ENCODE assay signal across 28 cellular contexts in genomic region chr7:129786825-129787563, GRCh38.
A peak's percentile ranks its signal among the peaks of the same experiment; 100 is the strongest.
DNase-seq lines count a peak whose midpoint lies in the region; ATAC-seq and TF ChIP-seq lines count a peak whose summit lies in the region.
"Had no signal": no experiment of that assay in that cellular context is flagged by ENCODE, and none has a peak within 500 bp of the region (broad histone marks: within the 10 kb centered on the region; RNA-seq: fewer than 3 reads in every experiment).

No MANE protein-coding gene starts in this region.

- CTCF ChIA-PET in HCT116 (lab: Charles Lee): no interaction called here

- TF ChIP-seq POLR2A in HCT116 (IDR thresholded peaks at IDR 0.05; ENCODE audit: borderline replicate concordance, extremely low read depth, insufficient read depth, insufficient read length): no peak

- H3K9ac ChIP-seq in HCT116 (ENCODE audit: low read length): no peak overlapping the region
- H3K9ac ChIP-seq in neural progenitor cell: no peak overlapping the region
- H3K9ac ChIP-seq: parathyroid adenoma had no signal

- H3K4me2 ChIP-seq in HCT116 (ENCODE audit: low read length): no peak overlapping the region
- H3K4me2 ChIP-seq in neural progenitor cell: peak overlapping the region; percentile 73
- H3K4me2 ChIP-seq: PC-9 had no signal

- H3K36me3 Mint-ChIP-seq in neural progenitor cell: no peaks in the 10 kb centered on the region
- H3K36me3 Mint-ChIP-seq: stimulated activated memory B cell treated with anti-CD40 and anti-IgM and Interleukin-4, amounts not matched to agents 10 μg/mL and 1 μg/mL and 100 μg/mL, for 72 hours had no signal

- H3K9me3 ChIP-seq in HCT116 (ENCODE audit: control insufficient read depth in 1 of 2, insufficient read depth in 1 of 2, low read depth in 1 of 2, low read length in 2 of 2) (no peaks in the 10 kb centered on the region), neural progenitor cell (ENCODE audit: low read depth) (no peaks in the 10 kb centered on the region)
- H3K9me3 ChIP-seq: heart left ventricle, right atrium auricular region had no signal

- DNase-seq in DMS53 (lab: John Stamatoyannopoulos, UW): peak; percentile 19
- no peak for DNase-seq in DMS53 treated with DMSO at 0.1 percent for 48 hours (lab: John Stamatoyannopoulos, UW; ENCODE audit: unreplicated experiment)
- DNase-seq in HCT116 (ENCODE audit: low read depth, low spot score): no peak
- DNase-seq in choroid plexus epithelial cell (ENCODE audit: low read depth): peak; percentile 18
- peak; percentile 44 for DNase-seq in neural progenitor cell (ENCODE audit: low spot score)
- no peak for DNase-seq in AG20443 (ENCODE audit: low spot score)
- DNase-seq: activated CD4-positive, alpha-beta T cell treated with anti-CD3 and anti-CD28 coated beads for 48 hours; activated CD8-positive, alpha-beta memory T cell treated with anti-CD3 and anti-CD28 coated beads for 24 hours; activated gamma-delta T cell treated with Interleukin-2 at 50 U/mL for 16 hours; effector memory CD4-positive, alpha-beta T cell; EL; foreskin fibroblast; heart left ventricle; MV-4-11; NCI-H1436 treated with DMSO at 0.1 percent for 48 hours; PC-9; Right ventricle myocardium superior; stimulated activated CD4-positive, alpha-beta T cell treated with anti-CD3 and anti-CD28 coated beads, Interleukin-12 subunit alpha, Interleukin-12 subunit beta, amount 100 ng/mL, for 4 hours; stimulated activated CD4-positive, alpha-beta T cell treated with anti-CD3 and anti-CD28 coated beads, Interleukin-4, amount 100 ng/mL, for 24 hours had no signal

- H3K4me3 ChIP-seq in HCT116 (replicated peaks in 1 of 2; ENCODE audit: low read depth in 1 of 2, low read length in 2 of 2) (no peak overlapping the region), choroid plexus epithelial cell (ENCODE audit: low read depth, low read length) (no peak overlapping the region), neural progenitor cell (no peak overlapping the region)
- H3K4me3 ChIP-seq: heart left ventricle, lung, PC-9, right atrium auricular region had no signal

- H3K79me2 ChIP-seq in HCT116 (ENCODE audit: insufficient read depth, low read length) (no peaks in the 10 kb centered on the region), neural progenitor cell (ENCODE audit: low read depth) (no peaks in the 10 kb centered on the region)
- H3K79me2 ChIP-seq: parathyroid adenoma had no signal

- RAD21 ChIA-PET in HCT116 (lab: Charles Lee; ENCODE audit: low non-redundant PET in 1 of 2, low total read pairs in 2 of 2, uncharacterized antibody in 2 of 2, unreplicated experiment in 2 of 2): no interaction called here

- ATAC-seq in HCT116: no peak; the same call in 1 of the 2 replicates
- no peak for ATAC-seq in GM18873 (IDR thresholded peaks at IDR 0.05; ENCODE audit: low FRiP score, unreplicated experiment)
- ATAC-seq in GM21723 (IDR thresholded peaks at IDR 0.05; ENCODE audit: unreplicated experiment): no peak
- ATAC-seq: heart left ventricle; stimulated activated memory B cell treated with anti-CD40 and anti-IgM and Interleukin-4, amounts not matched to agents 10 μg/mL and 1 μg/mL and 100 μg/mL, for 72 hours had no signal

- H3K27ac ChIP-seq in HCT116 (ENCODE audit: low read depth, low read length): no peak overlapping the region
- no peak overlapping the region for H3K27ac ChIP-seq in neural progenitor cell
- H3K27ac ChIP-seq: 22Rv1, heart left ventricle, parathyroid adenoma, PC-9, right atrium auricular region, VCaP had no signal

- H3K9me3 Mint-ChIP-seq in neural progenitor cell: no peaks in the 10 kb centered on the region
- H3K9me3 Mint-ChIP-seq: neural crest cell; stimulated activated memory B cell treated with anti-CD40 and anti-IgM and Interleukin-4, amounts not matched to agents 10 μg/mL and 1 μg/mL and 100 μg/mL, for 72 hours had no signal

- TF ChIP-seq CTCF in HCT116 (IDR thresholded peaks at IDR 0.05 in 2 of 3, conservative IDR thresholded peaks at IDR 0.05 in 1 of 3; ENCODE audit: borderline replicate concordance in 1 of 3, insufficient read depth in 1 of 3, low read depth in 2 of 3, low read length in 2 of 3) (no peak), choroid plexus epithelial cell (conservative IDR thresholded peaks at IDR 0.05; ENCODE audit: low read depth, low read length) (no peak), neural progenitor cell (IDR thresholded peaks at IDR 0.05) (no peak)

- H3K4me1 Mint-ChIP-seq in neural progenitor cell: peaks cover 44% of the 10 kb centered on the region

- no peak overlapping the region for H2AFZ ChIP-seq in HCT116 (ENCODE audit: low read depth, low read length, poor library complexity, severe bottlenecking)
- no peak overlapping the region for H2AFZ ChIP-seq in neural progenitor cell (replicated peaks)
- H2AFZ ChIP-seq: parathyroid adenoma, PC-9 had no signal

- intact Hi-C loops in HCT116 (cut with micrococcal nuclease): no loop called here

- TF ChIP-seq RAD21 in HCT116 (IDR thresholded peaks at IDR 0.05; ENCODE audit: low read depth): no peak

- no TSS peak for BruUV-seq in HCT116 (replicated peaks; lab: Mats Ljungman, UMichigan)

- no peaks in the 10 kb centered on the region for H3K36me3 ChIP-seq in HCT116 (ENCODE audit: control insufficient read depth in 1 of 2, insufficient read depth in 2 of 2, low read length in 2 of 2)
- H3K36me3 ChIP-seq in neural progenitor cell: no peaks in the 10 kb centered on the region
- H3K36me3 ChIP-seq: heart left ventricle, right atrium auricular region had no signal

- POLR2A ChIA-PET in HCT116 (lab: Charles Lee): no interaction called here

- H3K27ac Mint-ChIP-seq in neural progenitor cell: no peak overlapping the region
- H3K27ac Mint-ChIP-seq: stimulated activated memory B cell treated with anti-CD40 and anti-IgM and Interleukin-4, amounts not matched to agents 10 μg/mL and 1 μg/mL and 100 μg/mL, for 72 hours had no signal

- H4K20me1 ChIP-seq in HCT116 (ENCODE audit: insufficient read depth) (no peaks in the 10 kb centered on the region), neural progenitor cell (ENCODE audit: low read depth) (peaks cover 57% of the 10 kb centered on the region)

- H3K9me2 ChIP-seq in HCT116 (ENCODE audit: insufficient read depth): no peaks in the 10 kb centered on the region

- peaks cover 4% of the 10 kb centered on the region in 2 experiments; a peak in 3 of 4 replicates for H3K4me1 ChIP-seq in HCT116 (ENCODE audit: control insufficient read depth in 1 of 2, insufficient read depth in 2 of 2, low read length in 2 of 2)
- H3K4me1 ChIP-seq in neural progenitor cell: peaks cover 17% of the 10 kb centered on the region

- H3K27me3 Mint-ChIP-seq in neural progenitor cell (ENCODE audit: insufficient read depth, low read depth): peaks cover 65% of the 10 kb centered on the region

- H3K27me3 ChIP-seq in HCT116 (ENCODE audit: insufficient read depth, low read length) (no peaks in the 10 kb centered on the region), neural progenitor cell (peaks cover 93% of the 10 kb centered on the region)

- no peak overlapping the region for H3K4me3 Mint-ChIP-seq in neural progenitor cell
- H3K4me3 Mint-ChIP-seq: neural crest cell; stimulated activated memory B cell treated with anti-CD40 and anti-IgM and Interleukin-4, amounts not matched to agents 10 μg/mL and 1 μg/mL and 100 μg/mL, for 72 hours had no signal

- H3F3A ChIP-seq in neural progenitor cell (ENCODE audit: low read depth): peaks cover 25% of the 10 kb centered on the region

TF ChIP-seq in HCT116, 20 proteins besides CTCF, POLR2A, EP300 and RAD21:
- TF ChIP-seq SP1 (IDR thresholded peaks at IDR 0.05; ENCODE audit: low read depth) (no peak), CEBPB (IDR thresholded peaks at IDR 0.05; ENCODE audit: low read depth) (no peak), TCF7L2 (IDR thresholded peaks at IDR 0.05; ENCODE audit: borderline replicate concordance, extremely low read depth, insufficient read depth, insufficient read length) (peak; percentile 78)

Comparison
In these comparisons a context has a peak if more than half of its experiments do, and no peak if none do; other contexts are left out.
1. DNase-seq: peak in DMS53 (single experiment), choroid plexus epithelial cell (single experiment) and neural progenitor cell (single experiment); none in DMS53 treated with DMSO at 0.1 percent for 48 hours (single experiment), HCT116 (single experiment) and AG20443 (single experiment).